17 cellular contexts compared by ENCODE assay signal in the genomic region with DNA sequence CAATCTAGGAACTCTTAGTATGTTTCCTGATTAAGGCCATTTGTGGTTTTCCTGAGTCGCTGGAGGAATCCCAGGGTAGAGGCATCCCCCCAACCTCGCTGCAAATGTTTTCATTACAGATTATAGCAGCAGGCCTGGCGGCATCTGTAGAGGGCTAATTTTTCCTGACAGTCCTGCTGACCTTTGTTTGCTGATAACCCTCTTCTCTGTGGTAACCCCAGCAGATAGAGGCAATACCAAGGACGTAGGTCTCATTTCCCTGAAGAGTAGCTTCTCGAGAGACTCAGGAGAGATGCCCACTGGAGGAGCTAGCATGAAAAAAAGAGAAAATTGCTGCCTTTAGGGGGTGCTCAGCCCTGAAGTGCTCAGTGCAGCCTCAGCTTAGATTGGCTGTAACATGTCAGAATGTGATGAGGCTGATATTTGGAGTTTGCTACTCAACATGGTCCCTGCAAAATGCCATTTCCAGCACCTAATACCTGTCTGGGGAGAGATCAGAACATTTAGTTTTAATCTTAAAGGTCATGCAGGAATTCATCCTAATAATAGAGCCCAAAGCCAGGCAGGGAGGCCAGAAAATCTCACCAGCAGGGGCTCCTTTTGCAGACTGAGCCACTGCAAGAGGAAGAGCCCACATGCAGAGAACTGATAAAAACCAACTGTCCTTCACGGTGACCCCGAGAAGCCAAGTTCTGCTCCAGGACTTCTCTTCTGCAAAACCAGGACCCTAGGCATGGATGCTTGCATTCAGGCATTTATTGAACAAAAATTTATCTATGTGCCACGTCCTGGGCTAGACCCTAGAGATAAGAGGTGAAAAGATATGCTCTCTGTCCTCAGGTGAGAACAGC.
DNase-seq lines count a peak whose midpoint lies in the region; FAIRE-seq and TF ChIP-seq lines count a peak whose summit lies in the region.
"Had no signal": no experiment of that assay in that cellular context is flagged by ENCODE, and none has a peak within 500 bp of the region (broad histone marks: within the 10 kb centered on the region; RNA-seq: fewer than 3 reads in every experiment).

No MANE protein-coding gene starts in this region.

- H2AFZ ChIP-seq in neuronal stem cell (ENCODE audit: low read length): no peak overlapping the region

- H4K91ac ChIP-seq in neuronal stem cell (ENCODE audit: low read depth, low read length, poor library complexity): no peak overlapping the region

- peak overlapping the region; percentile 11 for H3K18ac ChIP-seq in neuronal stem cell (ENCODE audit: low read length)

- H2BK15ac ChIP-seq in neuronal stem cell (ENCODE audit: low read length): no peak overlapping the region

- no peak overlapping the region for H3K4me3 ChIP-seq in GM06990 (replicated peaks; ENCODE audit: low read depth, low read length)
- H3K4me3 ChIP-seq in NB4 (ENCODE audit: low read depth, low read length): no peak overlapping the region
- H3K4me3 ChIP-seq in neuronal stem cell (ENCODE audit: low read length in 2 of 2): no peak overlapping the region
- H3K4me3 ChIP-seq in kidney (ENCODE audit: low read length in 2 of 2): no peak overlapping the region
- H3K4me3 ChIP-seq: gastroesophageal sphincter, suprapubic skin had no signal

- no peak for TF ChIP-seq POLR2A in NB4 (IDR thresholded peaks at IDR 0.05; ENCODE audit: extremely low read depth, insufficient read length)

- no peak overlapping the region for H2BK120ac ChIP-seq in neuronal stem cell (ENCODE audit: low read depth, low read length)

- intact Hi-C loops in kidney (cut with DNase I): no loop called here

- H3K23ac ChIP-seq in neuronal stem cell (ENCODE audit: low read depth, low read length, poor library complexity): no peak overlapping the region

- H3K27me3 ChIP-seq in GM06990 (replicated peaks; ENCODE audit: control insufficient read depth, insufficient read depth, low read length) (no peaks in the 10 kb centered on the region; the same call in 1 of the 2 replicates), neuronal stem cell (ENCODE audit: control insufficient read depth in 3 of 3, insufficient read depth in 3 of 3, low read depth in 1 of 3, low read length in 3 of 3) (no peaks in the 10 kb centered on the region)
- H3K27me3 ChIP-seq: gastroesophageal sphincter, suprapubic skin had no signal

- TF ChIP-seq CTCF in GM06990 (IDR thresholded peaks at IDR 0.05; ENCODE audit: insufficient read depth, low read length, poor library complexity, severe bottlenecking) (peak; percentile 7), NB4 (IDR thresholded peaks at IDR 0.05; ENCODE audit: low read depth, low read length) (peak; percentile 9), kidney (IDR thresholded peaks at IDR 0.05; ENCODE audit: borderline replicate concordance, extremely low read depth, insufficient read depth) (no peak)

- no peak overlapping the region for H3K4me2 ChIP-seq in neuronal stem cell (ENCODE audit: insufficient read depth, low read length, poor library complexity, severe bottlenecking)

- H3K4ac ChIP-seq in neuronal stem cell (ENCODE audit: low read length): no peak overlapping the region

- no peak overlapping the region for H3K14ac ChIP-seq in neuronal stem cell (ENCODE audit: low read length)

- H4K8ac ChIP-seq in neuronal stem cell (ENCODE audit: low read depth, low read length): no peak overlapping the region

- no peak overlapping the region for H3K27ac ChIP-seq in neuronal stem cell (replicated peaks; ENCODE audit: low read length)
- H3K27ac ChIP-seq in kidney (ENCODE audit: low read depth in 2 of 2, low read length in 2 of 2): no peak overlapping the region
- H3K27ac ChIP-seq: gastroesophageal sphincter, suprapubic skin had no signal

- no peak overlapping the region for H2AK5ac ChIP-seq in neuronal stem cell (ENCODE audit: low read depth, low read length)

- no peak for FAIRE-seq in kidney (lab: Jason Lieb, UNC)
- FAIRE-seq: small intestine had no signal

- H3K9me3 ChIP-seq in neuronal stem cell (replicated peaks in 1 of 2; ENCODE audit: control insufficient read depth in 2 of 2, insufficient read depth in 1 of 2, low read depth in 1 of 2, low read length in 2 of 2) (no peaks in the 10 kb centered on the region), kidney (ENCODE audit: control insufficient read depth in 1 of 2, low read length in 2 of 2) (no peaks in the 10 kb centered on the region)
- H3K9me3 ChIP-seq: gastroesophageal sphincter, suprapubic skin had no signal

- peaks cover 14 to 19% of the 10 kb centered on the region in 2 donors for H3K4me1 ChIP-seq in neuronal stem cell (ENCODE audit: control insufficient read depth in 2 of 2, insufficient read depth in 1 of 2, low read depth in 1 of 2, low read length in 2 of 2)
- peaks cover 21 to 28% of the 10 kb centered on the region in 2 donors for H3K4me1 ChIP-seq in kidney (ENCODE audit: control insufficient read depth in 1 of 2, insufficient read depth in 1 of 2, low read depth in 1 of 2, low read length in 2 of 2)
- H3K4me1 ChIP-seq: gastroesophageal sphincter had no signal

- H2BK12ac ChIP-seq in neuronal stem cell (ENCODE audit: low read length): no peak overlapping the region

- DNase-seq in GM06990 (ENCODE audit: extremely low read depth, insufficient read length): no peak
- peak; percentile 74 for DNase-seq in NB4 (ENCODE audit: low read depth)
- DNase-seq in cerebellar cortex (ENCODE audit: low spot score): peak; percentile 70
- no peak for DNase-seq in neuronal stem cell (ENCODE audit: low spot score)
- DNase-seq in kidney: no peak
- no peak for DNase-seq in hypothalamus (lab: John Stamatoyannopoulos, UW)
- DNase-seq in DMS53 (lab: John Stamatoyannopoulos, UW): no peak
- DNase-seq in activated CD8-positive, alpha-beta memory T cell treated with anti-CD3 and anti-CD28 coated beads, Interleukin-2, amount 50 U/mL, for 4 hours: no peak
- DNase-seq: activated B cell treated with CpG ODN at 0.5 μM for 24 hours; activated T-cell treated with anti-CD3 and anti-CD28 coated beads, Interleukin-2, amount 50 U/mL, for 4 hours; amniotic stem cell; naive thymus-derived CD8-positive, alpha-beta T cell; NCI-H1105; NCI-H526 treated with DMSO at 0.1 percent for 48 hours; small intestine had no signal

- peaks cover 3% of the 10 kb centered on the region for H3K79me1 ChIP-seq in neuronal stem cell (ENCODE audit: low read depth, low read length)

- H3K36me3 ChIP-seq in GM06990 (ENCODE audit: control insufficient read depth, insufficient read depth, low read length) (no peaks in the 10 kb centered on the region), neuronal stem cell (replicated peaks in 1 of 2; ENCODE audit: control insufficient read depth in 2 of 2, insufficient read depth in 2 of 2, low read length in 2 of 2) (peaks cover 0 to 35% of the 10 kb centered on the region in 2 donors), kidney (ENCODE audit: control insufficient read depth in 1 of 2, insufficient read depth in 2 of 2, low read length in 2 of 2) (no peaks in the 10 kb centered on the region)
- H3K36me3 ChIP-seq: gastroesophageal sphincter, suprapubic skin had no signal

- no peak overlapping the region for H2BK5ac ChIP-seq in neuronal stem cell (ENCODE audit: low read length)

- H3K9ac ChIP-seq in neuronal stem cell (ENCODE audit: low read depth, low read length, poor library complexity): no peak overlapping the region
- H3K9ac ChIP-seq in kidney (ENCODE audit: low read length in 2 of 2): no peak overlapping the region

- no CpG with 5 or more reads among the region's 8 CpGs for WGBS in neuronal stem cell (ENCODE audit: extremely low coverage in 2 of 2, insufficient read length in 2 of 2, insufficient replicate concordance in 1 of 2), 2 donors

Comparison
In these comparisons a context has a peak if more than half of its experiments do, and no peak if none do; other contexts are left out.
1. DNase-seq: peak in NB4 (single experiment) and cerebellar cortex (single experiment); none in GM06990 (single experiment), neuronal stem cell (single experiment), kidney (single experiment), hypothalamus (0 of 51), DMS53 (single experiment) and activated CD8-positive, alpha-beta memory T cell treated with anti-CD3 and anti-CD28 coated beads, Interleukin-2, amount 50 U/mL, for 4 hours (single experiment).